21 cellular contexts compared by ENCODE assay signal in genomic region chr2:204795156-204795555, GRCh38.
DNase-seq lines count a peak whose midpoint lies in the region; FAIRE-seq and TF ChIP-seq lines count a peak whose summit lies in the region.
"Had no signal": no experiment of that assay in that cellular context is flagged by ENCODE, and none has a peak within 500 bp of the region (broad histone marks: within the 10 kb centered on the region; RNA-seq: fewer than 3 reads in every experiment).

No MANE protein-coding gene starts in this region.

- H3K27ac Mint-ChIP-seq in astrocyte (ENCODE audit: unreplicated experiment), result no peak overlapping the region

- H3K9me3 ChIP-seq in astrocyte (ENCODE audit: insufficient read depth, low read depth, low read length), result no peaks in the 10 kb centered on the region
- H3K9me3 ChIP-seq in tibial nerve, result no peaks in the 10 kb centered on the region
- no peaks in the 10 kb centered on the region for H3K9me3 ChIP-seq in ovary
- H3K9me3 ChIP-seq: breast epithelium, esophagus squamous epithelium, HAP-1, suprapubic skin had no signal

- H3K4me3 Mint-ChIP-seq in astrocyte (ENCODE audit: unreplicated experiment), result no peak overlapping the region

- intact Hi-C loops in ovary (cut with DNase I), result no loop called here

- H3K4me1 ChIP-seq in astrocyte (ENCODE audit: insufficient read depth, low read length) (peaks cover 3% of the 10 kb centered on the region), tibial nerve (no peaks in the 10 kb centered on the region), ovary (ENCODE audit: insufficient read depth) (no peaks in the 10 kb centered on the region)
- H3K4me1 ChIP-seq: breast epithelium, esophagus squamous epithelium, HAP-1, suprapubic skin had no signal

- FAIRE-seq in H54 (lab: Jason Lieb, UNC), result peak; percentile 87
- FAIRE-seq in astrocyte (lab: Jason Lieb, UNC), result peak; percentile 60
- peak; percentile 17 for FAIRE-seq in urothelium cell line (lab: Jason Lieb, UNC)

- TF ChIP-seq POLR2A in H54 (IDR thresholded peaks at IDR 0.05; ENCODE audit: low read depth, low read length) (no peak), tibial nerve (IDR thresholded peaks at IDR 0.05) (no peak), ovary (IDR thresholded peaks at IDR 0.05) (no peak)

- H3K36me3 Mint-ChIP-seq in astrocyte (ENCODE audit: low read depth, unreplicated experiment), result no peaks in the 10 kb centered on the region

- H3K9me3 Mint-ChIP-seq in astrocyte (ENCODE audit: unreplicated experiment), result no peaks in the 10 kb centered on the region

- H3K36me3 ChIP-seq in astrocyte (ENCODE audit: insufficient read depth, low read length) (no peaks in the 10 kb centered on the region), tibial nerve (no peaks in the 10 kb centered on the region), ovary (no peaks in the 10 kb centered on the region)
- H3K36me3 ChIP-seq: BLaER1 treated with 17β-estradiol and CSF1 and Interleukin-3, amounts not matched to agents 10 nM and 100 nM; breast epithelium; esophagus squamous epithelium; HAP-1; suprapubic skin had no signal

- H4K20me1 ChIP-seq in astrocyte (ENCODE audit: insufficient read depth, low read length), result no peaks in the 10 kb centered on the region
- H4K20me1 ChIP-seq: BLaER1 treated with 17β-estradiol and CSF1 and Interleukin-3, amounts not matched to agents 10 nM and 100 nM had no signal

- 57 to 70% methylated on average over 1 of the region's 1 CpG for WGBS in tibial nerve, 2 donors
- WGBS in ovary, 3 donors, result 53 to 68% (median 62%) methylated on average over 1 of the region's 1 CpG

- no peak overlapping the region for H2AFZ ChIP-seq in astrocyte (ENCODE audit: low read depth, low read length)

- TF ChIP-seq EP300 in tibial nerve (IDR thresholded peaks at IDR 0.05) (no peak), ovary (IDR thresholded peaks at IDR 0.05) (no peak)

- no peak for TF ChIP-seq CTCF in astrocyte (IDR thresholded peaks at IDR 0.05; ENCODE audit: insufficient read depth, low read depth, low read length)
- TF ChIP-seq CTCF in foreskin fibroblast (IDR thresholded peaks at IDR 0.05; ENCODE audit: low read depth, low read length), result no peak
- TF ChIP-seq CTCF in tibial nerve (IDR thresholded peaks at IDR 0.05), result no peak
- no peak for TF ChIP-seq CTCF in ovary (IDR thresholded peaks at IDR 0.05)

- H3K4me3 ChIP-seq in astrocyte (ENCODE audit: insufficient read depth, low read depth, low read length) (no peak overlapping the region), foreskin fibroblast (ENCODE audit: low read depth in 1 of 2, low read length in 2 of 2) (no peak overlapping the region), tibial nerve (no peak overlapping the region), ovary (no peak overlapping the region)
- H3K4me3 ChIP-seq: BLaER1 treated with 17β-estradiol and CSF1 and Interleukin-3, amounts not matched to agents 10 nM and 100 nM; breast epithelium; esophagus squamous epithelium; HAP-1; suprapubic skin had no signal

- DNase-seq in H54 (ENCODE audit: insufficient read length, low spot score) (peak; percentile 6), astrocyte (ENCODE audit: low read depth) (peak; percentile 43), foreskin fibroblast (peak; percentile 34 to 55), urothelium cell line (ENCODE audit: low spot score) (peak; percentile 6), tibial nerve (ENCODE audit: low spot score in 2 of 2) (no peak), activated T-cell treated with anti-CD3 and anti-CD28 coated beads for 4 hours (no peak), ovary (no peak)
- DNase-seq: activated CD4-positive, alpha-beta T cell treated with anti-CD3 and anti-CD28 coated beads, Interleukin-2, amount 50 U/mL, for 4 hours; activated naive CD4-positive, alpha-beta T cell treated with anti-CD3 and anti-CD28 coated beads, Interleukin-2, amount 50 U/mL, for 16 hours; activated T-cell treated with anti-CD3 and anti-CD28 coated beads, Interleukin-2, amount 50 U/mL, for 1 hour; esophagus squamous epithelium; Kasumi-1; NCI-H446 treated with DMSO at 0.1 percent for 48 hours; occipital lobe; stimulated activated CD4-positive, alpha-beta T cell treated with anti-CD3 and anti-CD28 coated beads, Interleukin-4, amount 100 ng/mL, for 4 hours; stimulated activated CD8-positive, alpha-beta memory T cell treated with anti-CD3 and anti-CD28 coated beads, Interleukin-4, amount 100 ng/mL, for 48 hours had no signal

- H3K27me3 Mint-ChIP-seq in astrocyte (ENCODE audit: low read depth, unreplicated experiment), result no peaks in the 10 kb centered on the region

- H3K27me3 ChIP-seq in astrocyte (ENCODE audit: insufficient read depth, low read length) (no peaks in the 10 kb centered on the region), tibial nerve (no peaks in the 10 kb centered on the region), ovary (no peaks in the 10 kb centered on the region)
- H3K27me3 ChIP-seq: BLaER1 treated with 17β-estradiol and CSF1 and Interleukin-3, amounts not matched to agents 10 nM and 100 nM; breast epithelium; esophagus squamous epithelium; suprapubic skin had no signal

- H3K4me1 Mint-ChIP-seq in astrocyte (ENCODE audit: low read depth, unreplicated experiment), result peaks cover 11% of the 10 kb centered on the region

- H3K27ac ChIP-seq in astrocyte (ENCODE audit: low read depth, low read length) (no peak overlapping the region), tibial nerve (no peak overlapping the region), ovary (no peak overlapping the region)
- H3K27ac ChIP-seq: BLaER1 treated with 17β-estradiol and CSF1 and Interleukin-3, amounts not matched to agents 10 nM and 100 nM; breast epithelium; esophagus squamous epithelium; suprapubic skin; VCaP had no signal

- peak overlapping the region; percentile 11 for H3K4me2 ChIP-seq in astrocyte (ENCODE audit: low read length)

- no peak overlapping the region for H3K9ac ChIP-seq in astrocyte (ENCODE audit: low read length)
- H3K9ac ChIP-seq: BLaER1 treated with 17β-estradiol and CSF1 and Interleukin-3, amounts not matched to agents 10 nM and 100 nM had no signal

- H3K79me2 ChIP-seq in astrocyte (ENCODE audit: insufficient read depth, low read length), result no peaks in the 10 kb centered on the region

Comparison
In these comparisons a context has a peak if more than half of its experiments do, and no peak if none do; other contexts are left out.
1. DNase-seq: peak in H54 (single experiment), astrocyte (single experiment), foreskin fibroblast (2 of 2) and urothelium cell line (single experiment); none in tibial nerve (0 of 2), activated T-cell treated with anti-CD3 and anti-CD28 coated beads for 4 hours (single experiment) and ovary (0 of 5).